8 cellular contexts compared by ENCODE assay signal in genomic region chr6:36682328-36683144, GRCh38. TPM values are rescaled to one million over a fixed set of nuclear protein-coding genes. Genes with fewer than 3 reads are reported as not detected.
A peak's percentile ranks its signal among the peaks of the same experiment; 100 is the strongest.
DNase-seq lines count a peak whose midpoint lies in the region; ATAC-seq and TF ChIP-seq lines count a peak whose summit lies in the region.

No MANE protein-coding gene starts in this region.

- H3K36me3 Mint-ChIP-seq in activated naive CD8-positive, alpha-beta T cell treated with anti-CD3 and anti-CD28 coated beads, Interleukin-2, amount 10 ng/mL, durations not matched to agents 7 days and 5 days, result peaks cover 28% of the 10 kb centered on the region

- ATAC-seq in activated naive CD8-positive, alpha-beta T cell treated with anti-CD3 and anti-CD28 coated beads, Interleukin-2, amount 10 ng/mL, durations not matched to agents 7 days and 5 days (ENCODE audit: low read depth), result peak; percentile 6
- no peak for ATAC-seq in GM21381 (IDR thresholded peaks at IDR 0.05; ENCODE audit: unreplicated experiment)

- in situ Hi-C loops in KBM-7 (cut with MboI; ENCODE audit: low pct_unique_long_range_greater_than_20kb, low sequenced_read_pairs), result loop anchor here (10.0 kb wide), 1 partner anchor 58 kb away; no protein-coding TSS in a partner anchor

- TF ChIP-seq POLR2A in lower leg skin (IDR thresholded peaks at IDR 0.05), result no peak

- no peaks in the 10 kb centered on the region for H3K9me3 Mint-ChIP-seq in activated naive CD8-positive, alpha-beta T cell treated with anti-CD3 and anti-CD28 coated beads, Interleukin-2, amount 10 ng/mL, durations not matched to agents 7 days and 5 days

- H3K4me3 Mint-ChIP-seq in activated naive CD8-positive, alpha-beta T cell treated with anti-CD3 and anti-CD28 coated beads, Interleukin-2, amount 10 ng/mL, durations not matched to agents 7 days and 5 days, result peak overlapping the region; percentile 56

- intact Hi-C loops in lower leg skin (cut with DNase I; ENCODE audit: low total_unique reads), result no loop called here

- H3K27ac Mint-ChIP-seq in activated naive CD8-positive, alpha-beta T cell treated with anti-CD3 and anti-CD28 coated beads, Interleukin-2, amount 10 ng/mL, durations not matched to agents 7 days and 5 days, result peak overlapping the region; percentile 74

- DNase-seq in GM12864 (ENCODE audit: low read depth), result no peak
- DNase-seq in KBM-7, result peak; percentile 82
- DNase-seq in RPMI8226, result peak; percentile 95
- DNase-seq in activated naive CD8-positive, alpha-beta T cell treated with anti-CD3 and anti-CD28 coated beads, Interleukin-2, amount 10 ng/mL, durations not matched to agents 7 days and 5 days, result peak; percentile 57
- DNase-seq in lower leg skin (ENCODE audit: low spot score in 2 of 2), result peak; percentile 85 to 96
- DNase-seq in stimulated activated naive CD4-positive, alpha-beta T cell (lab: John Stamatoyannopoulos, UW), result peak; percentile 16 to 72 (median 36)
- no peak for DNase-seq in COLO829 (ENCODE audit: low spot score)

- no peak for TF ChIP-seq CTCF in GM12864 (IDR thresholded peaks at IDR 0.05; ENCODE audit: low read depth, low read length, missing control alignments)
- no peak for TF ChIP-seq CTCF in lower leg skin (IDR thresholded peaks at IDR 0.05)

- no peaks in the 10 kb centered on the region for H3K27me3 Mint-ChIP-seq in activated naive CD8-positive, alpha-beta T cell treated with anti-CD3 and anti-CD28 coated beads, Interleukin-2, amount 10 ng/mL, durations not matched to agents 7 days and 5 days

- peak overlapping the region; percentile 40 for H3K4me3 ChIP-seq in GM12864 (ENCODE audit: low read depth, low read length)
- no peak overlapping the region for H3K4me3 ChIP-seq in lower leg skin (ENCODE audit: low read depth, poor library complexity, severe bottlenecking)

- WGBS in lower leg skin, 2 donors, result 35 to 41% methylated on average over 11 of the region's 11 CpGs

- peaks cover 34% of the 10 kb centered on the region for H3K4me1 Mint-ChIP-seq in activated naive CD8-positive, alpha-beta T cell treated with anti-CD3 and anti-CD28 coated beads, Interleukin-2, amount 10 ng/mL, durations not matched to agents 7 days and 5 days

- POLR2A ChIA-PET in activated naive CD8-positive, alpha-beta T cell treated with anti-CD3 and anti-CD28 coated beads, Interleukin-2, amount 10 ng/mL, durations not matched to agents 7 days and 5 days (lab: Charles Lee), result interaction anchor here (0.6 to 2.6 kb wide), 5 partner anchors 9 to 138 kb away, joined by 3 to 17 read pairs (median 3); partner anchors contain the start of gene SRSF3

RNA-seq across cellular contexts. Expression of gene CDKN1A, which starts 4.0 kb away (rescaled TPM):
- total RNA-seq in activated naive CD8-positive, alpha-beta T cell treated with anti-CD3 and anti-CD28 coated beads, Interleukin-2, amount 10 ng/mL, durations not matched to agents 7 days and 5 days, result 10 to 100 TPM; 25.1 to 25.9 TPM
- 100 to 1,000 TPM; 143 to 200 (median 181) TPM for total RNA-seq in lower leg skin

RNA-seq across cellular contexts. Expression of gene RAB44, which starts 15.1 kb away (rescaled TPM):
- total RNA-seq in activated naive CD8-positive, alpha-beta T cell treated with anti-CD3 and anti-CD28 coated beads, Interleukin-2, amount 10 ng/mL, durations not matched to agents 7 days and 5 days, result not detected
- total RNA-seq in lower leg skin, result under 1 TPM; 0.10 to 0.65 (median 0.26) TPM

Comparison
In these comparisons a context has a peak if more than half of its experiments do, and no peak if none do; other contexts are left out.
1. DNase-seq: peak in KBM-7 (single experiment), RPMI8226 (single experiment), activated naive CD8-positive, alpha-beta T cell treated with anti-CD3 and anti-CD28 coated beads, Interleukin-2, amount 10 ng/mL, durations not matched to agents 7 days and 5 days (single experiment), lower leg skin (2 of 2) and stimulated activated naive CD4-positive, alpha-beta T cell (6 of 6); none in GM12864 (single experiment) and COLO829 (single experiment).
2. RNA of gene CDKN1A, which starts 4.0 kb away (total RNA-seq): 143 to 200 TPM in lower leg skin; 25.1 to 25.9 TPM in activated naive CD8-positive, alpha-beta T cell treated with anti-CD3 and anti-CD28 coated beads, Interleukin-2, amount 10 ng/mL, durations not matched to agents 7 days and 5 days; every median in the first group is over 4 times any median in the second.